9 cellular contexts compared by ENCODE assay signal in the genomic region with DNA sequence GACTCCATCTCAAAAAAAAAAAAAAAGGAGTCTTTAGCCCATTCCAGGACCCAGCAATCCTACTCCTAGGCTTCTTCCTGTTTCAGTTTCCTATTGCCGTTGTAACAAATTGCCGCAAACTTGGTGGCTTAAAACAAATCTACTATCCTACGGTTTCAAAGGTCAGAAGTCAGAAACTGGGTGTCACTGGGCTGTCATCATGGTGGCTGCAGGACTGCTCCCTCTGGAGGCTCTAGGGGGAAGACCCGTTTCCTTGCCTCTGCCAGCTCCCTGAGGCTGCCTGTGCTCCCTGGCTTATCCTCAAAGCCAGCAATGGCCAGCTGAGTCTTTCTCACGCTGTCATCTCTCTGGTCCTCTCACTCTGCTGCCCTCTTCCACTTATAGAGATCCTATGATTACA. TPM values are rescaled to one million over a fixed set of nuclear protein-coding genes. Genes with fewer than 3 reads are reported as not detected.
DNase-seq lines count a peak whose midpoint lies in the region; ATAC-seq and TF ChIP-seq lines count a peak whose summit lies in the region.
"Had no signal": no experiment of that assay in that cellular context is flagged by ENCODE, and none has a peak within 500 bp of the region (broad histone marks: within the 10 kb centered on the region; RNA-seq: fewer than 3 reads in every experiment).

No MANE protein-coding gene starts in this region.

- intact Hi-C loops in adrenal gland (cut with DNase I): no loop called here
- intact Hi-C loops in activated CD4-positive, alpha-beta T cell treated with anti-CD3 and anti-CD28 coated beads, Interleukin-2, amount 10 ng/mL, durations not matched to agents 24 days and 14 days (cut with micrococcal nuclease): no loop called here
- intact Hi-C loops in CD4-positive, alpha-beta memory T cell (cut with micrococcal nuclease): no loop called here

- no peak for DNase-seq in DND-41
- no peak for DNase-seq in LNCaP clone FGC (ENCODE audit: low read depth)
- peak in 4 of 7 donors; percentile 24 to 33 (median 30) for DNase-seq in adrenal gland
- no peak for DNase-seq in activated CD4-positive, alpha-beta T cell treated with anti-CD3 and anti-CD28 coated beads, Interleukin-2, amount 10 ng/mL, durations not matched to agents 24 days and 14 days
- no peak for DNase-seq in NCI-H1436 treated with DMSO at 0.1 percent for 48 hours (lab: John Stamatoyannopoulos, UW)
- DNase-seq in CD4-positive, alpha-beta memory T cell: no peak
- DNase-seq: stimulated activated naive CD8-positive, alpha-beta T cell treated with anti-CD3 and anti-CD28 coated beads, Interleukin-15, Interleukin-2, amounts not matched to agents 100 U/mL and 50 U/mL, for 24 hours had no signal

- H3K27ac ChIP-seq in DND-41 (ENCODE audit: low read length) (no peak overlapping the region), adrenal gland (no peak overlapping the region), liver (ENCODE audit: low read depth in 1 of 2, low read length in 2 of 2) (no peak overlapping the region)
- no peak overlapping the region for H3K27ac ChIP-seq in CD4-positive, alpha-beta memory T cell (ENCODE audit: low read depth, low read length)

- H3K4me1 Mint-ChIP-seq in activated CD4-positive, alpha-beta T cell treated with anti-CD3 and anti-CD28 coated beads, Interleukin-2, amount 10 ng/mL, durations not matched to agents 24 days and 14 days: no peaks in the 10 kb centered on the region
- no peaks in the 10 kb centered on the region for H3K4me1 Mint-ChIP-seq in CD4-positive, alpha-beta memory T cell

- H3K27me3 ChIP-seq in DND-41 (ENCODE audit: insufficient read depth, low read length, poor library complexity) (peaks cover 13% of the 10 kb centered on the region), adrenal gland (peaks cover 2% of the 10 kb centered on the region), liver (ENCODE audit: control insufficient read depth in 4 of 4, insufficient read depth in 4 of 4, low read length in 3 of 4) (peaks cover 0 to 3% (median 0%) of the 10 kb centered on the region in 4 donors)
- no peaks in the 10 kb centered on the region for H3K27me3 ChIP-seq in CD4-positive, alpha-beta memory T cell (ENCODE audit: insufficient read depth, low read length)

- no peak for TF ChIP-seq POLR2A in adrenal gland (IDR thresholded peaks at IDR 0.05)

- H3K9me3 ChIP-seq in DND-41 (ENCODE audit: insufficient read depth, low read length, severe bottlenecking) (no peaks in the 10 kb centered on the region), adrenal gland (replicated peaks in 1 of 3) (no peaks in the 10 kb centered on the region), liver (ENCODE audit: control insufficient read depth in 4 of 4, low read length in 3 of 4) (no peaks in the 10 kb centered on the region)
- no peaks in the 10 kb centered on the region for H3K9me3 ChIP-seq in CD4-positive, alpha-beta memory T cell (ENCODE audit: control insufficient read depth in 1 of 2, low read length in 2 of 2)

- no peak overlapping the region for H3K4me3 Mint-ChIP-seq in activated CD4-positive, alpha-beta T cell treated with anti-CD3 and anti-CD28 coated beads, Interleukin-2, amount 10 ng/mL, durations not matched to agents 24 days and 14 days
- H3K4me3 Mint-ChIP-seq in CD4-positive, alpha-beta memory T cell: no peak overlapping the region

- H3K36me3 ChIP-seq in DND-41 (ENCODE audit: insufficient read depth, low read length): no peaks in the 10 kb centered on the region
- H3K36me3 ChIP-seq in adrenal gland (replicated peaks in 1 of 2): no peaks in the 10 kb centered on the region
- H3K36me3 ChIP-seq in liver (ENCODE audit: control insufficient read depth in 4 of 4, insufficient read depth in 3 of 4, low read depth in 1 of 4, low read length in 3 of 4): no peaks in the 10 kb centered on the region
- H3K36me3 ChIP-seq in CD4-positive, alpha-beta memory T cell (ENCODE audit: insufficient read depth, low read length): no peaks in the 10 kb centered on the region

- H3K36me3 Mint-ChIP-seq in activated CD4-positive, alpha-beta T cell treated with anti-CD3 and anti-CD28 coated beads, Interleukin-2, amount 10 ng/mL, durations not matched to agents 24 days and 14 days (ENCODE audit: low read depth): no peaks in the 10 kb centered on the region
- H3K36me3 Mint-ChIP-seq in CD4-positive, alpha-beta memory T cell: no peaks in the 10 kb centered on the region

- TF ChIP-seq RAD21 in liver (IDR thresholded peaks at IDR 0.05): peak in 1 of 2 donors; percentile 45

- H4K20me1 ChIP-seq in DND-41 (ENCODE audit: insufficient read depth, low read length): no peaks in the 10 kb centered on the region

- H3K4me2 ChIP-seq in DND-41 (ENCODE audit: insufficient read depth, low read length): no peak overlapping the region

- H3K27ac Mint-ChIP-seq in activated CD4-positive, alpha-beta T cell treated with anti-CD3 and anti-CD28 coated beads, Interleukin-2, amount 10 ng/mL, durations not matched to agents 24 days and 14 days: no peak overlapping the region
- H3K27ac Mint-ChIP-seq in CD4-positive, alpha-beta memory T cell: no peak overlapping the region

- no peak overlapping the region for H3K9ac ChIP-seq in DND-41 (ENCODE audit: low read depth, low read length)
- H3K9ac ChIP-seq in liver (ENCODE audit: low read depth in 1 of 2, low read length in 2 of 2): no peak overlapping the region

- ATAC-seq in DND-41 (ENCODE audit: insufficient read depth, low read depth) (no peak), GM18873 (IDR thresholded peaks at IDR 0.05; ENCODE audit: low FRiP score, unreplicated experiment) (no peak)
- ATAC-seq: stimulated activated naive CD8-positive, alpha-beta T cell treated with anti-CD3 and anti-CD28 coated beads, Interleukin-15, Interleukin-2, amounts not matched to agents 100 U/mL and 50 U/mL, for 24 hours had no signal

- H3K27me3 Mint-ChIP-seq in activated CD4-positive, alpha-beta T cell treated with anti-CD3 and anti-CD28 coated beads, Interleukin-2, amount 10 ng/mL, durations not matched to agents 24 days and 14 days: peaks cover 28% of the 10 kb centered on the region
- H3K27me3 Mint-ChIP-seq in CD4-positive, alpha-beta memory T cell: peaks cover 13 to 31% of the 10 kb centered on the region in 2 donors

- H3K79me2 ChIP-seq in DND-41 (ENCODE audit: insufficient read depth, low read length): no peaks in the 10 kb centered on the region

- no peak overlapping the region for H2AFZ ChIP-seq in DND-41 (ENCODE audit: low read depth, low read length)

- 41 to 54% (median 45%) methylated on average over 5 of the region's 5 CpGs for WGBS in adrenal gland, 4 donors
- 33% methylated on average over 5 of the region's 5 CpGs for WGBS in liver

- POLR2A ChIA-PET in CD4-positive, alpha-beta memory T cell (lab: Charles Lee; ENCODE audit: partially characterized antibody): no interaction called here

- H3K4me1 ChIP-seq in DND-41 (ENCODE audit: insufficient read depth, low read length) (no peaks in the 10 kb centered on the region), adrenal gland (replicated peaks in 1 of 2) (no peaks in the 10 kb centered on the region), liver (ENCODE audit: control insufficient read depth in 4 of 4, insufficient read depth in 4 of 4, low read length in 3 of 4) (no peaks in the 10 kb centered on the region)
- no peaks in the 10 kb centered on the region for H3K4me1 ChIP-seq in CD4-positive, alpha-beta memory T cell (ENCODE audit: insufficient read depth, low read length)

- H3K9me3 Mint-ChIP-seq in activated CD4-positive, alpha-beta T cell treated with anti-CD3 and anti-CD28 coated beads, Interleukin-2, amount 10 ng/mL, durations not matched to agents 24 days and 14 days: no peaks in the 10 kb centered on the region
- H3K9me3 Mint-ChIP-seq in CD4-positive, alpha-beta memory T cell: no peaks in the 10 kb centered on the region

- CTCF ChIA-PET in CD4-positive, alpha-beta memory T cell (lab: Charles Lee; ENCODE audit: partially characterized antibody): no interaction called here

- H3K4me3 ChIP-seq in DND-41 (ENCODE audit: low read depth in 1 of 2, low read length in 2 of 2) (no peak overlapping the region), LNCaP clone FGC (ENCODE audit: low read depth, low read length) (no peak overlapping the region), adrenal gland (no peak overlapping the region), liver (ENCODE audit: low read depth in 1 of 3, low read length in 3 of 3) (no peak overlapping the region)
- no peak overlapping the region for H3K4me3 ChIP-seq in CD4-positive, alpha-beta memory T cell (ENCODE audit: low read length in 2 of 2)

- peak; percentile 29 for TF ChIP-seq CTCF in DND-41 (IDR thresholded peaks at IDR 0.05; ENCODE audit: borderline replicate concordance, extremely low read depth, low read length, poor library complexity, severe bottlenecking)
- TF ChIP-seq CTCF in LNCaP clone FGC (IDR thresholded peaks at IDR 0.05; ENCODE audit: control insufficient read depth, extremely low read depth, insufficient read depth): peak; percentile 27; the same call in 1 of the 2 replicates
- TF ChIP-seq CTCF in adrenal gland (IDR thresholded peaks at IDR 0.05): peak in 2 of 6 experiments; percentile 16 to 20
- TF ChIP-seq CTCF in liver (IDR thresholded peaks at IDR 0.05; ENCODE audit: low read depth, low read length, missing input control): no peak

TF ChIP-seq in liver, 16 proteins besides CTCF, POLR2A, EP300 and RAD21 (continues in another document):
- TF ChIP-seq FOXA2 (IDR thresholded peaks at IDR 0.05) (no peak), HNF4G (IDR thresholded peaks at IDR 0.05) (peak; percentile 32), HNF4A (conservative IDR thresholded peaks at IDR 0.05) (peak in 1 of 2 donors; percentile 58)

RNA-seq across cellular contexts. Expression of gene DAGLA, which starts 8.7 kb away (rescaled TPM):
- 1 to 10 TPM; 1.0 to 4.2 (median 3.2) TPM for total RNA-seq in adrenal gland
- 1 to 10 TPM in 2 of 3 donors, under 1 TPM in 1; 0.81 to 2.7 (median 1.5) TPM for polyA plus RNA-seq in adrenal gland
- under 1 TPM; 0.67 to 0.84 TPM for total RNA-seq in liver
- under 1 TPM; 0.13 to 0.53 TPM for polyA plus RNA-seq in liver
- total RNA-seq in activated CD4-positive, alpha-beta T cell treated with anti-CD3 and anti-CD28 coated beads, Interleukin-2, amount 10 ng/mL, durations not matched to agents 24 days and 14 days: 0.09 and 0.14 TPM in 2 replicates
- under 1 TPM; 0.30 to 0.44 TPM for total RNA-seq in CD4-positive, alpha-beta memory T cell
- polyA plus RNA-seq in CD4-positive, alpha-beta memory T cell: under 1 TPM in 1 of 2 donors, not detected in 1; 0.52 TPM

Comparison
In these comparisons a context has a peak if more than half of its experiments do, and no peak if none do; other contexts are left out.
1. DNase-seq: peak in adrenal gland (4 of 7); none in DND-41 (single experiment), LNCaP clone FGC (single experiment), activated CD4-positive, alpha-beta T cell treated with anti-CD3 and anti-CD28 coated beads, Interleukin-2, amount 10 ng/mL, durations not matched to agents 24 days and 14 days (single experiment), NCI-H1436 treated with DMSO at 0.1 percent for 48 hours (single experiment) and CD4-positive, alpha-beta memory T cell (0 of 5).